23 cellular contexts compared by ENCODE assay signal in genomic region chr3:23479615-23480323, GRCh38.
"Had no signal": no experiment of that assay in that cellular context is flagged by ENCODE, and none has a peak within 500 bp of the region (broad histone marks: within the 10 kb centered on the region; RNA-seq: fewer than 3 reads in every experiment).

No MANE protein-coding gene starts in this region.

- DNase-seq: activated B cell treated with CpG ODN at 0.5 μM for 24 hours; activated CD4-positive, alpha-beta T cell treated with anti-CD3 and anti-CD28 coated beads, Interleukin-2, amount 50 U/mL, for 1 hour; activated CD8-positive, alpha-beta T cell treated with anti-CD3 and anti-CD28 coated beads for 36 hours; activated naive CD8-positive, alpha-beta T cell treated with anti-CD3 and anti-CD28 coated beads, Interleukin-2, amount 50 U/mL, for 24 hours; activated T-cell treated with anti-CD3 and anti-CD28 coated beads, Interleukin-2, amount 50 U/mL, for 4 hours; colonic mucosa; effector memory CD4-positive, alpha-beta T cell; erythroblast; lower lobe of right lung; mesendoderm; natural killer cell; sigmoid colon; small intestine; stimulated activated CD4-positive, alpha-beta T cell treated with anti-CD3 and anti-CD28 coated beads, Interleukin-4, amount 100 ng/mL, for 24 hours; stimulated activated naive CD8-positive, alpha-beta T cell treated with anti-CD3 and anti-CD28 coated beads, Interleukin-15, amount 100 ng/mL, for 72 hours; T-helper 1 cell; tibial artery had no signal

- H3K27ac Mint-ChIP-seq: activated B cell treated with CpG ODN at 0.5 μM for 24 hours; activated CD8-positive, alpha-beta T cell treated with anti-CD3 and anti-CD28 coated beads for 36 hours; activated naive CD4-positive, alpha-beta T cell treated with anti-CD3 and anti-CD28 coated beads, Interleukin-2, amount 50 U/mL, for 24 hours; activated naive CD8-positive, alpha-beta T cell treated with anti-CD3 and anti-CD28 coated beads, Interleukin-2, amount 50 U/mL, for 24 hours; activated T-helper 17 cell treated with anti-CD3 and anti-CD28 coated beads, Interleukin-2, amount 50 U/mL, for 72 hours; natural killer cell; stimulated activated effector memory CD8-positive, alpha-beta T cell treated with anti-CD3 and anti-CD28 coated beads, Interleukin-12 subunit alpha, Interleukin-12 subunit beta, amount 100 ng/mL, for 72 hours; stimulated activated naive CD8-positive, alpha-beta T cell treated with anti-CD3 and anti-CD28 coated beads, Interleukin-15, amount 100 ng/mL, for 72 hours; T-helper 2 cell treated with Interferon-gamma antibody and Interleukin-4, amounts not matched to agents 5 μg/mL and 100 μg/mL, for 36 hours had no signal

- ATAC-seq: activated CD8-positive, alpha-beta T cell treated with anti-CD3 and anti-CD28 coated beads for 36 hours; activated naive CD8-positive, alpha-beta T cell treated with anti-CD3 and anti-CD28 coated beads, Interleukin-2, amount 50 U/mL, for 24 hours; activated T-cell treated with anti-CD3 and anti-CD28 coated beads, Interleukin-2, amount 50 U/mL, for 4 hours; activated T-helper 17 cell treated with anti-CD3 and anti-CD28 coated beads, Interleukin-2, amount 50 U/mL, for 72 hours; gastroesophageal sphincter; left lobe of liver; natural killer cell; stimulated activated effector memory CD8-positive, alpha-beta T cell treated with anti-CD3 and anti-CD28 coated beads, Interleukin-12 subunit alpha, Interleukin-12 subunit beta, amount 100 ng/mL, for 72 hours; stimulated activated naive CD8-positive, alpha-beta T cell treated with anti-CD3 and anti-CD28 coated beads, Interleukin-15, amount 100 ng/mL, for 72 hours had no signal

- H3K4me3 ChIP-seq: colonic mucosa, gastroesophageal sphincter, lower lobe of right lung, sigmoid colon, tibial artery had no signal

- H3K4me3 Mint-ChIP-seq: activated B cell treated with CpG ODN at 0.5 μM for 24 hours; activated CD8-positive, alpha-beta T cell treated with anti-CD3 and anti-CD28 coated beads for 36 hours; activated naive CD4-positive, alpha-beta T cell treated with anti-CD3 and anti-CD28 coated beads, Interleukin-2, amount 50 U/mL, for 24 hours; activated naive CD8-positive, alpha-beta T cell treated with anti-CD3 and anti-CD28 coated beads, Interleukin-2, amount 50 U/mL, for 24 hours; activated T-cell treated with anti-CD3 and anti-CD28 coated beads, Interleukin-2, amount 50 U/mL, for 4 hours; activated T-helper 17 cell treated with anti-CD3 and anti-CD28 coated beads, Interleukin-2, amount 50 U/mL, for 72 hours; natural killer cell; stimulated activated effector memory CD8-positive, alpha-beta T cell treated with anti-CD3 and anti-CD28 coated beads, Interleukin-12 subunit alpha, Interleukin-12 subunit beta, amount 100 ng/mL, for 72 hours; stimulated activated naive CD8-positive, alpha-beta T cell treated with anti-CD3 and anti-CD28 coated beads, Interleukin-15, amount 100 ng/mL, for 72 hours; T-helper 2 cell treated with Interferon-gamma antibody and Interleukin-4, amounts not matched to agents 5 μg/mL and 100 μg/mL, for 36 hours had no signal

- H3K36me3 Mint-ChIP-seq: stimulated activated effector memory CD8-positive, alpha-beta T cell treated with anti-CD3 and anti-CD28 coated beads, Interleukin-12 subunit alpha, Interleukin-12 subunit beta, amount 100 ng/mL, for 72 hours had no signal

- H3K27me3 ChIP-seq: colonic mucosa, gastroesophageal sphincter, sigmoid colon, tibial artery had no signal

- H3K4me1 Mint-ChIP-seq: activated T-helper 17 cell treated with anti-CD3 and anti-CD28 coated beads, Interleukin-2, amount 50 U/mL, for 72 hours had no signal

- H3K4me1 ChIP-seq: colonic mucosa, lower lobe of right lung had no signal

- H3K27me3 Mint-ChIP-seq: activated B cell treated with CpG ODN at 0.5 μM for 24 hours; activated CD8-positive, alpha-beta T cell treated with anti-CD3 and anti-CD28 coated beads for 36 hours; activated naive CD4-positive, alpha-beta T cell treated with anti-CD3 and anti-CD28 coated beads, Interleukin-2, amount 50 U/mL, for 24 hours; activated naive CD8-positive, alpha-beta T cell treated with anti-CD3 and anti-CD28 coated beads, Interleukin-2, amount 50 U/mL, for 24 hours; activated T-helper 17 cell treated with anti-CD3 and anti-CD28 coated beads, Interleukin-2, amount 50 U/mL, for 72 hours; stimulated activated naive CD8-positive, alpha-beta T cell treated with anti-CD3 and anti-CD28 coated beads, Interleukin-15, amount 100 ng/mL, for 72 hours had no signal

- H3K36me3 ChIP-seq: colonic mucosa, gastroesophageal sphincter, lower lobe of right lung, sigmoid colon, tibial artery had no signal

- H3K27ac ChIP-seq: colonic mucosa, gastroesophageal sphincter, lower lobe of right lung, sigmoid colon, tibial artery had no signal

- H3K9me3 ChIP-seq: colonic mucosa, gastroesophageal sphincter, tibial artery had no signal
